28 cellular contexts compared by ENCODE assay signal in genomic region chr17:75817571-75817970, GRCh38.
"Had no signal": no experiment of that assay in that cellular context is flagged by ENCODE, and none has a peak within 500 bp of the region (broad histone marks: within the 10 kb centered on the region; RNA-seq: fewer than 3 reads in every experiment).

No MANE protein-coding gene starts in this region.

- H3K4me3 Mint-ChIP-seq: activated CD4-positive, alpha-beta memory T cell treated with anti-CD3 and anti-CD28 coated beads for 36 hours; activated CD4-positive, alpha-beta T cell treated with anti-CD3 and anti-CD28 coated beads, Interleukin-2, amount 10 ng/mL, durations not matched to agents 24 days and 14 days; activated naive CD4-positive, alpha-beta T cell treated with anti-CD3 and anti-CD28 coated beads, Interleukin-2, amount 50 U/mL, for 24 hours; activated naive CD8-positive, alpha-beta T cell treated with anti-CD3 and anti-CD28 coated beads, Interleukin-2, amount 10 ng/mL, durations not matched to agents 7 days and 5 days; central memory CD8-positive, alpha-beta T cell had no signal

- DNase-seq: activated CD4-positive, alpha-beta memory T cell treated with anti-CD3 and anti-CD28 coated beads for 36 hours; activated CD4-positive, alpha-beta T cell treated with anti-CD3 and anti-CD28 coated beads, Interleukin-2, amount 10 ng/mL, durations not matched to agents 24 days and 14 days; activated gamma-delta T cell; activated naive CD4-positive, alpha-beta T cell treated with Interleukin-2 at 50 U/mL for 16 hours; activated naive CD8-positive, alpha-beta T cell treated with anti-CD3 and anti-CD28 coated beads, Interleukin-2, amount 10 ng/mL, durations not matched to agents 7 days and 5 days; activated T-cell treated with anti-CD3 and anti-CD28 coated beads, Interleukin-2, amount 50 U/mL, for 48 hours; amygdala; MM.1S; MV-4-11; NCI-H1092; NCI-H1436 treated with DMSO at 0.1 percent for 48 hours; NCI-H1694 treated with DMSO at 0.1 percent for 48 hours; NCI-H2029; NCI-H510A; NCI-H526; NCI-H748 treated with DMSO at 0.1 percent for 48 hours; NK-92 treated with Interleukin-12 subunit alpha and Interleukin-12 subunit beta, amount 100 ng/mL, for 24 hours; PC-9; SHP77; SJCRH30; T1000 had no signal

- H3K9me3 ChIP-seq: ascending aorta, SJCRH30 had no signal

- H3K27ac ChIP-seq: ascending aorta, cardiac muscle cell, KMS-11, PC-9, SJCRH30, SK-N-MC had no signal

- H3K4me3 ChIP-seq: ascending aorta, cardiac muscle cell, PC-9, SJCRH30, SK-N-MC had no signal

- H3K27me3 ChIP-seq: ascending aorta, cardiac muscle cell, SJCRH30 had no signal

- H3K9me3 Mint-ChIP-seq: activated CD4-positive, alpha-beta memory T cell treated with anti-CD3 and anti-CD28 coated beads for 36 hours; activated CD4-positive, alpha-beta T cell treated with anti-CD3 and anti-CD28 coated beads, Interleukin-2, amount 10 ng/mL, durations not matched to agents 24 days and 14 days; activated naive CD4-positive, alpha-beta T cell treated with anti-CD3 and anti-CD28 coated beads, Interleukin-2, amount 50 U/mL, for 24 hours; activated naive CD8-positive, alpha-beta T cell treated with anti-CD3 and anti-CD28 coated beads, Interleukin-2, amount 10 ng/mL, durations not matched to agents 7 days and 5 days; activated T-helper 2 cell treated with anti-CD3 and anti-CD28 coated beads, Interferon-gamma antibody, Interleukin-2, Interleukin-4, amounts not matched to agents 10 μg/mL and 5 μg/mL and 100 μg/mL, durations not matched to agents 14 hours and 24 hours and 36 hours; central memory CD8-positive, alpha-beta T cell had no signal

- H3K27ac Mint-ChIP-seq: activated CD4-positive, alpha-beta memory T cell treated with anti-CD3 and anti-CD28 coated beads for 36 hours; activated CD4-positive, alpha-beta T cell treated with anti-CD3 and anti-CD28 coated beads, Interleukin-2, amount 10 ng/mL, durations not matched to agents 24 days and 14 days; activated naive CD4-positive, alpha-beta T cell treated with anti-CD3 and anti-CD28 coated beads, Interleukin-2, amount 50 U/mL, for 24 hours; activated naive CD8-positive, alpha-beta T cell treated with anti-CD3 and anti-CD28 coated beads, Interleukin-2, amount 10 ng/mL, durations not matched to agents 7 days and 5 days; activated T-helper 2 cell treated with anti-CD3 and anti-CD28 coated beads, Interferon-gamma antibody, Interleukin-2, Interleukin-4, amounts not matched to agents 10 μg/mL and 5 μg/mL and 100 μg/mL, durations not matched to agents 14 hours and 24 hours and 36 hours had no signal

- H3K27me3 Mint-ChIP-seq: activated CD4-positive, alpha-beta memory T cell treated with anti-CD3 and anti-CD28 coated beads for 36 hours; activated CD4-positive, alpha-beta T cell treated with anti-CD3 and anti-CD28 coated beads, Interleukin-2, amount 10 ng/mL, durations not matched to agents 24 days and 14 days; activated naive CD4-positive, alpha-beta T cell treated with anti-CD3 and anti-CD28 coated beads, Interleukin-2, amount 50 U/mL, for 24 hours; activated naive CD8-positive, alpha-beta T cell treated with anti-CD3 and anti-CD28 coated beads, Interleukin-2, amount 10 ng/mL, durations not matched to agents 7 days and 5 days; central memory CD8-positive, alpha-beta T cell had no signal

- H3K4me1 ChIP-seq: ascending aorta, SJCRH30 had no signal
